ENCODE assay signal across 14 cellular contexts in genomic region chr12:75699728-75700496, GRCh38.
DNase-seq lines count a peak whose midpoint lies in the region; ATAC-seq, FAIRE-seq and TF ChIP-seq lines count a peak whose summit lies in the region.
"Had no signal": no experiment of that assay in that cellular context is flagged by ENCODE, and none has a peak within 500 bp of the region (broad histone marks: within the 10 kb centered on the region; RNA-seq: fewer than 3 reads in every experiment).

No MANE protein-coding gene starts in this region.

- 0 out of 2 replicates have a peak, but pooled peaks have one; percentile 32 for ATAC-seq in IMR-90 (ENCODE audit: low read depth)
- no peak for ATAC-seq in GM18517 (IDR thresholded peaks at IDR 0.05; ENCODE audit: unreplicated experiment)
- ATAC-seq in HG03025 (IDR thresholded peaks at IDR 0.05; ENCODE audit: low FRiP score, unreplicated experiment) = no peak
- ATAC-seq: stimulated activated effector memory CD8-positive, alpha-beta T cell treated with anti-CD3 and anti-CD28 coated beads, Interleukin-12 subunit alpha, Interleukin-12 subunit beta, amount 100 ng/mL, for 72 hours had no signal

- H3K4me1 ChIP-seq in IMR-90 (ENCODE audit: control insufficient read depth, insufficient read depth, low read length) = no peaks in the 10 kb centered on the region
- H3K4me1 ChIP-seq: ascending aorta had no signal

- H3K18ac ChIP-seq in IMR-90 (ENCODE audit: low read depth, low read length) = peak overlapping the region; percentile 47; the same call in 1 of the 2 replicates

- no peaks in the 10 kb centered on the region for H4K20me1 ChIP-seq in IMR-90 (ENCODE audit: insufficient read depth, low read length)

- H3K36me3 Mint-ChIP-seq in brain = no peaks in the 10 kb centered on the region
- H3K36me3 Mint-ChIP-seq: stimulated activated effector memory CD8-positive, alpha-beta T cell treated with anti-CD3 and anti-CD28 coated beads, Interleukin-12 subunit alpha, Interleukin-12 subunit beta, amount 100 ng/mL, for 72 hours had no signal

- TF ChIP-seq POLR2A in IMR-90 (IDR thresholded peaks at IDR 0.05; ENCODE audit: low read depth, low read length) = no peak
- TF ChIP-seq POLR2A in GM12891 (IDR thresholded peaks at IDR 0.05; ENCODE audit: low read depth, low read length) = no peak

- H3K79me1 ChIP-seq in IMR-90 (ENCODE audit: low read depth in 1 of 2, low read length in 2 of 2) = no peaks in the 10 kb centered on the region

- H3K4me1 Mint-ChIP-seq in brain = peaks cover 21% of the 10 kb centered on the region

- FAIRE-seq in GM12891 (lab: Jason Lieb, UNC) = no peak

- no peak overlapping the region for H3K23ac ChIP-seq in IMR-90 (ENCODE audit: low read depth, low read length)

- POLR2A ChIA-PET in IMR-90 (lab: Charles Lee; ENCODE audit: unreplicated experiment) = no interaction called here

- H3K9ac ChIP-seq in IMR-90 (ENCODE audit: low read depth, low read length) = no peak overlapping the region

- no peak overlapping the region for H3K4me2 ChIP-seq in IMR-90 (ENCODE audit: low read depth, low read length)

- no peak overlapping the region; the same call in 2 of the 3 replicates for H2BK15ac ChIP-seq in IMR-90 (ENCODE audit: low read depth, low read length)

- H2AFZ ChIP-seq in IMR-90 (replicated peaks; ENCODE audit: low read length, poor library complexity) = no peak overlapping the region

- H3K27ac ChIP-seq in IMR-90 (ENCODE audit: insufficient read depth, low read length) = peak overlapping the region; percentile 2; the same call in 1 of the 2 replicates
- H3K27ac ChIP-seq: ascending aorta, ovary had no signal

- H3K36me3 ChIP-seq in IMR-90 (ENCODE audit: control insufficient read depth, insufficient read depth, low read length) = peaks cover 1% of the 10 kb centered on the region; the same call in 1 of the 2 replicates
- H3K36me3 ChIP-seq: ascending aorta, ovary had no signal

- no peak overlapping the region for H2AK5ac ChIP-seq in IMR-90 (ENCODE audit: low read depth, low read length)

- no peak for TF ChIP-seq RAD21 in IMR-90 (IDR thresholded peaks at IDR 0.05; ENCODE audit: low read length)

- H3K27ac Mint-ChIP-seq in brain = peak overlapping the region in 3 of 5 experiments; percentile 4 to 59 (median 27)
- H3K27ac Mint-ChIP-seq: stimulated activated effector memory CD8-positive, alpha-beta T cell treated with anti-CD3 and anti-CD28 coated beads, Interleukin-12 subunit alpha, Interleukin-12 subunit beta, amount 100 ng/mL, for 72 hours; T-helper 1 cell treated with Interleukin-12 subunit alpha and Interleukin-12 subunit beta and Interleukin-4 antibody, amounts not matched to agents 30 μg/mL and 1 μg/mL, for 36 hours had no signal

- no peaks in the 10 kb centered on the region for H3K9me1 ChIP-seq in IMR-90 (ENCODE audit: insufficient read depth, low read length)

- H3K9me3 Mint-ChIP-seq in brain = peaks cover 0 to 4% (median 0%) of the 10 kb centered on the region in 5 experiments
- H3K9me3 Mint-ChIP-seq: stimulated activated effector memory CD8-positive, alpha-beta T cell treated with anti-CD3 and anti-CD28 coated beads, Interleukin-12 subunit alpha, Interleukin-12 subunit beta, amount 100 ng/mL, for 72 hours; T-helper 1 cell treated with Interleukin-12 subunit alpha and Interleukin-12 subunit beta and Interleukin-4 antibody, amounts not matched to agents 30 μg/mL and 1 μg/mL, for 36 hours had no signal

- in situ Hi-C loops in IMR-90 (cut with MboI; ENCODE audit: low sequenced_read_pairs) = loop anchor here (10.0 kb wide), 1 partner anchor 325 kb away; no protein-coding TSS in a partner anchor

- 64 to 100% methylated on average over 2 to 4 of the region's 7 CpGs for WGBS in IMR-90 (ENCODE audit: extremely low coverage in 2 of 2, insufficient read length in 1 of 2), 2 experiments

- H4K5ac ChIP-seq in IMR-90 (ENCODE audit: low read depth, low read length) = no peak overlapping the region

- H2BK120ac ChIP-seq in IMR-90 (ENCODE audit: low read depth, low read length) = peak overlapping the region; percentile 86; the same call in 1 of the 2 replicates

- no peak overlapping the region for H2BK5ac ChIP-seq in IMR-90 (ENCODE audit: low read depth, low read length, poor library complexity, severe bottlenecking)

- no peaks in the 10 kb centered on the region for H3K9me3 ChIP-seq in IMR-90 (ENCODE audit: control insufficient read depth, insufficient read depth, low read length)
- H3K9me3 ChIP-seq: ascending aorta, ovary had no signal

- H4K8ac ChIP-seq in IMR-90 (ENCODE audit: low read depth in 2 of 2, low read length in 2 of 2) = peak overlapping the region in 1 of 2 experiments; percentile 77; a peak in 3 of 4 replicates

- H3K27me3 ChIP-seq in IMR-90 (ENCODE audit: control insufficient read depth, insufficient read depth, low read length) = no peaks in the 10 kb centered on the region
- H3K27me3 ChIP-seq: ascending aorta, ovary had no signal

- peak overlapping the region; percentile 77; the same call in 1 of the 2 replicates for H2BK20ac ChIP-seq in IMR-90 (ENCODE audit: low read depth, low read length)

- H3K4me3 Mint-ChIP-seq in brain = no peak overlapping the region
- H3K4me3 Mint-ChIP-seq: stimulated activated effector memory CD8-positive, alpha-beta T cell treated with anti-CD3 and anti-CD28 coated beads, Interleukin-12 subunit alpha, Interleukin-12 subunit beta, amount 100 ng/mL, for 72 hours; T-helper 1 cell treated with Interleukin-12 subunit alpha and Interleukin-12 subunit beta and Interleukin-4 antibody, amounts not matched to agents 30 μg/mL and 1 μg/mL, for 36 hours had no signal

- H3K14ac ChIP-seq in IMR-90 (replicated peaks; ENCODE audit: low read depth, low read length) = peak overlapping the region; percentile 20; the same call in 1 of the 2 replicates

- peak overlapping the region; percentile 74; the same call in 1 of the 2 replicates for H3K4ac ChIP-seq in IMR-90 (ENCODE audit: low read depth, low read length)

- intact Hi-C loops in IMR-90 (cut with micrococcal nuclease) = no loop called here

- no TSS peak for BruUV-seq in IMR-90 (replicated peaks; lab: Mats Ljungman, UMichigan)

- H3K4me3 ChIP-seq in IMR-90 (ENCODE audit: insufficient read depth, low read depth, low read length) = no peak overlapping the region
- H3K4me3 ChIP-seq: ascending aorta, ovary had no signal

- no peak overlapping the region for H2AK9ac ChIP-seq in IMR-90 (replicated peaks; ENCODE audit: low read depth, low read length, poor library complexity)

- H3K56ac ChIP-seq in IMR-90 (ENCODE audit: extremely low read depth, insufficient read depth, low read length) = no peak overlapping the region

- CTCF ChIA-PET in IMR-90 (lab: Yijun Ruan, JAX) = no interaction called here

- no peak for TF ChIP-seq CTCF in IMR-90 (conservative IDR thresholded peaks at IDR 0.05; ENCODE audit: low read depth, low read length)
- no peak for TF ChIP-seq CTCF in brain (conservative IDR thresholded peaks at IDR 0.05)

- H3K27me3 Mint-ChIP-seq in brain = peaks cover 7% of the 10 kb centered on the region

- DNase-seq in A172 (ENCODE audit: low spot score) = peak; percentile 63
- peak; percentile 67 for DNase-seq in IMR-90
- DNase-seq in iris pigment epithelial cell (ENCODE audit: low read depth) = peak; percentile 86
- no peak for DNase-seq in RPMI8226
- no peak for DNase-seq in GM12891 (ENCODE audit: insufficient read length, low spot score)
- DNase-seq: mammary epithelial cell; ovary; stimulated activated CD4-positive, alpha-beta T cell treated with anti-CD3 and anti-CD28 coated beads, Interleukin-2, amount 100 ng/mL, for 48 hours had no signal

- dilution Hi-C loops in IMR-90 (cut with HindIII; ENCODE audit: low sequenced_read_pairs, unreplicated experiment) = no loop called here

- peak overlapping the region; percentile 52; the same call in 1 of the 2 replicates for H4K91ac ChIP-seq in IMR-90 (ENCODE audit: insufficient read depth, low read depth, low read length)

TF ChIP-seq in IMR-90, 13 proteins besides CTCF, POLR2A, EP300 and RAD21 (continues in another document):
- TF ChIP-seq RCOR1 (IDR thresholded peaks at IDR 0.05; ENCODE audit: insufficient replicate concordance, low read length) (no peak), USF2 (IDR thresholded peaks at IDR 0.05; ENCODE audit: low read depth, low read length) (no peak), SMC3 (IDR thresholded peaks at IDR 0.05; ENCODE audit: low read depth, low read length) (no peak), MAZ (IDR thresholded peaks at IDR 0.05; ENCODE audit: borderline replicate concordance, low read depth, low read length) (no peak), NFE2L2 (IDR thresholded peaks at IDR 0.05; ENCODE audit: low read depth, low read length) (no peak), CEBPB (IDR thresholded peaks at IDR 0.05; ENCODE audit: low read depth, low read length) (no peak), FOS (IDR thresholded peaks at IDR 0.05; ENCODE audit: low read depth, low read length) (no peak), CHD1 (IDR thresholded peaks at IDR 0.05; ENCODE audit: low read depth, low read length) (no peak), MAFK (IDR thresholded peaks at IDR 0.05; ENCODE audit: low read depth, low read length) (no peak)

TF ChIP-seq in GM12891, 5 proteins besides CTCF, POLR2A, EP300 and RAD21:
- no peak for TF ChIP-seq POLR2AphosphoS5 (IDR thresholded peaks at IDR 0.05; ENCODE audit: low read depth, low read length)

Comparison
In these comparisons a context has a peak if more than half of its experiments do, and no peak if none do; other contexts are left out.
1. DNase-seq: peak in A172 (single experiment), IMR-90 (single experiment) and iris pigment epithelial cell (single experiment); none in RPMI8226 (single experiment) and GM12891 (single experiment).